13 cellular contexts compared by ENCODE assay signal in genomic region chr9:129464972-129465833, GRCh38.
DNase-seq lines count a peak whose midpoint lies in the region; ATAC-seq, FAIRE-seq and TF ChIP-seq lines count a peak whose summit lies in the region.
"Had no signal": no experiment of that assay in that cellular context is flagged by ENCODE, and none has a peak within 500 bp of the region (broad histone marks: within the 10 kb centered on the region; RNA-seq: fewer than 3 reads in every experiment).

No MANE protein-coding gene starts in this region.

- no peak overlapping the region for H3K27ac Mint-ChIP-seq in stimulated activated naive CD8-positive, alpha-beta T cell treated with anti-CD3 and anti-CD28 coated beads, Interleukin-15, amount 100 ng/mL, for 72 hours
- H3K27ac Mint-ChIP-seq in mesothelial cell of epicardium: peak overlapping the region; percentile 91
- H3K27ac Mint-ChIP-seq: B cell, memory B cell had no signal

- H3K27me3 Mint-ChIP-seq in stimulated activated naive CD8-positive, alpha-beta T cell treated with anti-CD3 and anti-CD28 coated beads, Interleukin-15, amount 100 ng/mL, for 72 hours: no peaks in the 10 kb centered on the region
- H3K27me3 Mint-ChIP-seq in mesothelial cell of epicardium (ENCODE audit: low read depth): no peaks in the 10 kb centered on the region
- H3K27me3 Mint-ChIP-seq: T-helper 17 cell had no signal

- no peak for DNase-seq in stimulated activated naive CD8-positive, alpha-beta T cell treated with anti-CD3 and anti-CD28 coated beads, Interleukin-15, Interleukin-2, amounts not matched to agents 100 U/mL and 50 U/mL, for 24 hours
- no peak for DNase-seq in stimulated activated naive CD8-positive, alpha-beta T cell treated with anti-CD3 and anti-CD28 coated beads, Interleukin-15, amount 100 ng/mL, for 72 hours
- peak; percentile 59 for DNase-seq in astrocyte of the spinal cord (ENCODE audit: low read depth, low spot score)
- no peak for DNase-seq in mesothelial cell of epicardium (ENCODE audit: low spot score in 2 of 2, unreplicated experiment in 2 of 2)
- no peak for DNase-seq in NCI-H2171 treated with DMSO at 0.1 percent for 48 hours (lab: John Stamatoyannopoulos, UW)
- DNase-seq in T-helper 2 cell: no peak
- no peak for DNase-seq in HuH-7.5 (ENCODE audit: low spot score)
- DNase-seq in D721Med (ENCODE audit: insufficient read length, low spot score): no peak
- DNase-seq: activated CD8-positive, alpha-beta memory T cell treated with anti-CD3 and anti-CD28 coated beads, Interleukin-2, amount 50 U/mL, for 4 hours; KG1; T-helper 17 cell had no signal

- H3K4me1 Mint-ChIP-seq in stimulated activated naive CD8-positive, alpha-beta T cell treated with anti-CD3 and anti-CD28 coated beads, Interleukin-15, amount 100 ng/mL, for 72 hours: peaks cover 27% of the 10 kb centered on the region
- peaks cover 59% of the 10 kb centered on the region for H3K4me1 Mint-ChIP-seq in mesothelial cell of epicardium

- ATAC-seq in stimulated activated naive CD8-positive, alpha-beta T cell treated with anti-CD3 and anti-CD28 coated beads, Interleukin-15, Interleukin-2, amounts not matched to agents 100 U/mL and 50 U/mL, for 24 hours: peak; percentile 52
- ATAC-seq in stimulated activated naive CD8-positive, alpha-beta T cell treated with anti-CD3 and anti-CD28 coated beads, Interleukin-15, amount 100 ng/mL, for 72 hours: no peak
- ATAC-seq: T-helper 17 cell had no signal

- TF ChIP-seq CTCF in astrocyte of the spinal cord (IDR thresholded peaks at IDR 0.05; ENCODE audit: low read depth, low read length): no peak
- no peak for TF ChIP-seq CTCF in mesothelial cell of epicardium (IDR thresholded peaks at IDR 0.05; ENCODE audit: unreplicated experiment)
- no peak for TF ChIP-seq CTCF in D721Med (IDR thresholded peaks at IDR 0.05; ENCODE audit: insufficient read depth, missing control alignments)

- no peaks in the 10 kb centered on the region for H3K9me3 Mint-ChIP-seq in stimulated activated naive CD8-positive, alpha-beta T cell treated with anti-CD3 and anti-CD28 coated beads, Interleukin-15, amount 100 ng/mL, for 72 hours
- no peaks in the 10 kb centered on the region for H3K9me3 Mint-ChIP-seq in mesothelial cell of epicardium
- H3K9me3 Mint-ChIP-seq: memory B cell had no signal

- FAIRE-seq in D721Med (lab: Jason Lieb, UNC): no peak

- H3K4me3 ChIP-seq in astrocyte of the spinal cord (ENCODE audit: low read depth, low read length): no peak overlapping the region

- no peaks in the 10 kb centered on the region for H3K36me3 Mint-ChIP-seq in mesothelial cell of epicardium
- H3K36me3 Mint-ChIP-seq: memory B cell had no signal

- in situ Hi-C loops in astrocyte of the spinal cord (cut with HindIII; ENCODE audit: low sequenced_read_pairs): no loop called here

- no peak overlapping the region for H3K4me3 Mint-ChIP-seq in stimulated activated naive CD8-positive, alpha-beta T cell treated with anti-CD3 and anti-CD28 coated beads, Interleukin-15, amount 100 ng/mL, for 72 hours
- H3K4me3 Mint-ChIP-seq in mesothelial cell of epicardium: no peak overlapping the region
- H3K4me3 Mint-ChIP-seq: B cell, memory B cell, T-helper 17 cell had no signal
